Comparison of ENCODE assay signal across 1 cellular context in genomic region chr4:70705146-70705855, GRCh38.
A peak's percentile ranks its signal among the peaks of the same experiment; 100 is the strongest.
TF ChIP-seq lines count a peak whose summit lies in the region.

No MANE protein-coding gene starts in this region.

TF ChIP-seq in IMR-90, 13 proteins besides CTCF, POLR2A, EP300 and RAD21 (continued from another document):
- TF ChIP-seq ELK1 (IDR thresholded peaks at IDR 0.05; ENCODE audit: borderline replicate concordance, low read depth, low read length) (no peak), MXI1 (IDR thresholded peaks at IDR 0.05; ENCODE audit: borderline replicate concordance, low read depth, low read length) (peak; percentile 78; the same call in 1 of the 2 replicates), USF2 (IDR thresholded peaks at IDR 0.05; ENCODE audit: low read depth, low read length) (peak; percentile 50), MAFK (IDR thresholded peaks at IDR 0.05; ENCODE audit: low read depth, low read length) (no peak), BHLHE40 (IDR thresholded peaks at IDR 0.05; ENCODE audit: low read depth, low read length) (peak; percentile 35; the same call in 1 of the 2 replicates), FOS (IDR thresholded peaks at IDR 0.05; ENCODE audit: low read depth, low read length) (no peak), NFE2L2 (IDR thresholded peaks at IDR 0.05; ENCODE audit: low read depth, low read length) (no peak), RCOR1 (IDR thresholded peaks at IDR 0.05; ENCODE audit: insufficient replicate concordance, low read length) (no peak), SMC3 (IDR thresholded peaks at IDR 0.05; ENCODE audit: low read depth, low read length) (no peak), CHD1 (IDR thresholded peaks at IDR 0.05; ENCODE audit: low read depth, low read length) (no peak), CEBPB (IDR thresholded peaks at IDR 0.05; ENCODE audit: low read depth, low read length) (no peak)
